In the genomic region with DNA sequence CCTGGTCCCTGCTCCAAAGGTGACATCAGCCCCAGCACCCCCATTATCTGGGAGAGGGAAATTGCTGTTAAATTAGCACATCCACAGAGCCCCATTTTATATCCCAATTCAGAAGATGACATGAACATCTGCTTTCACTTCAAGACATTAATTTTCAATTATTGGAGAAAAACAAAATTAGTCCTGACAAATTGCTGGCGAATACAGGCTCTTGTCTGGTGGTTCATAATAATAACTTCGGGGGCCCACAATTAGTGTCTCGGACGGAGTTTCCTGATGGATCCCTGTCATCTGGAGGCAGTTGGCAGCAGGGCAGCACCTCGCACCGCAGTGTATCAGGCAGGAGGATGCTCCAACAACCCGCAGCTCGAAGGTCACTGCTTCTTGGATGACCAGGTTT, we compare ENCODE assay signal across 7 cellular contexts. TPM values are rescaled to one million over a fixed set of nuclear protein-coding genes. Genes with fewer than 3 reads are reported as not detected.
"Had no signal": no experiment of that assay in that cellular context is flagged by ENCODE, and none has a peak within 500 bp of the region (broad histone marks: within the 10 kb centered on the region; RNA-seq: fewer than 3 reads in every experiment).

No MANE protein-coding gene starts in this region.

- H3K4me3 Mint-ChIP-seq: GM23338, H9, IgD-negative memory B cell had no signal

- H3K9me3 Mint-ChIP-seq: GM23338, H9 had no signal

- H3K4me1 Mint-ChIP-seq: IgD-negative memory B cell had no signal

- H3K27ac Mint-ChIP-seq: GM23338, H9, IgD-negative memory B cell had no signal

- H3K4me3 ChIP-seq: GM23338 had no signal

- DNase-seq: H9, HCEC 1CT had no signal

- H2AFZ ChIP-seq: GM23338 had no signal

- ATAC-seq: GM23338, HepG2 had no signal

- H3K27ac ChIP-seq: HL-60 had no signal

RNA-seq across cellular contexts. Expression of gene ZNF423, which starts 7.4 kb away (rescaled TPM):
- total RNA-seq: HT1080 had no signal
- polyA plus RNA-seq: IgD-negative memory B cell had no signal
